Comparison of ENCODE assay signal across 8 cellular contexts in genomic region chr11:27700351-27701261, GRCh38. TPM values are rescaled to one million over a fixed set of nuclear protein-coding genes. Genes with fewer than 3 reads are reported as not detected.
DNase-seq lines count a peak whose midpoint lies in the region; ATAC-seq and TF ChIP-seq lines count a peak whose summit lies in the region.

TSS of gene BDNF (minus strand) at chr11:27700455. CDS start at chr11:27658564, 41,891 bp downstream.

- no peaks in the 10 kb centered on the region for H3K9me3 Mint-ChIP-seq in activated B cell treated with CpG ODN at 0.5 μM for 24 hours

- H3K4me1 Mint-ChIP-seq in activated B cell treated with CpG ODN at 0.5 μM for 24 hours: peaks cover 27% of the 10 kb centered on the region

- DNase-seq in NCI-H1105 treated with DMSO at 0.1 percent for 48 hours (lab: John Stamatoyannopoulos, UW): peak; percentile 52
- no peak for DNase-seq in NCI-H1105 (lab: John Stamatoyannopoulos, UW)
- DNase-seq in activated B cell treated with CpG ODN at 0.5 μM for 24 hours: no peak
- DNase-seq in foreskin fibroblast: peak; percentile 41 to 72
- DNase-seq in omental fat pad (ENCODE audit: low spot score): no peak
- no peak for DNase-seq in stimulated activated naive CD4-positive, alpha-beta T cell treated with Interleukin-2 at 50 U/mL for 16 hours (lab: John Stamatoyannopoulos, UW)

- CTCF ChIA-PET in activated B cell treated with CpG ODN at 0.5 μM for 24 hours (lab: Charles Lee): interaction anchor here (1.7 to 3.4 kb wide), 2 partner anchors 826 to 830 kb away, joined by 3 to 50 read pairs; no protein-coding TSS in a partner anchor

- peaks cover 50% of the 10 kb centered on the region for H3K27me3 Mint-ChIP-seq in activated B cell treated with CpG ODN at 0.5 μM for 24 hours

- POLR2A ChIA-PET in activated B cell treated with CpG ODN at 0.5 μM for 24 hours (lab: Charles Lee): no interaction called here

- no peak within 1 kb of the TSS for H3K27ac Mint-ChIP-seq in activated B cell treated with CpG ODN at 0.5 μM for 24 hours

- peak within 1 kb of the TSS; percentile 87 to 95 for H3K4me3 ChIP-seq in foreskin fibroblast (ENCODE audit: low read depth in 1 of 2, low read length in 2 of 2)

- H3K36me3 Mint-ChIP-seq in activated B cell treated with CpG ODN at 0.5 μM for 24 hours (ENCODE audit: low read depth): no peaks in the 10 kb centered on the region

- intact Hi-C loops in activated B cell treated with CpG ODN at 0.5 μM for 24 hours (cut with micrococcal nuclease): no loop called here

- TF ChIP-seq CTCF in activated B cell treated with CpG ODN at 0.5 μM for 24 hours (IDR thresholded peaks at IDR 0.05): no peak
- TF ChIP-seq CTCF in foreskin fibroblast (IDR thresholded peaks at IDR 0.05; ENCODE audit: low read depth, low read length): no peak
- no peak for TF ChIP-seq CTCF in omental fat pad (IDR thresholded peaks at IDR 0.05)

- peak within 1 kb of the TSS; percentile 80 for H3K4me3 Mint-ChIP-seq in activated B cell treated with CpG ODN at 0.5 μM for 24 hours

- ATAC-seq in HG02885 (IDR thresholded peaks at IDR 0.05; ENCODE audit: poor library complexity, unreplicated experiment): peak; percentile 37
- no peak for ATAC-seq in activated B cell treated with CpG ODN at 0.5 μM for 24 hours (ENCODE audit: low read depth)
- ATAC-seq in omental fat pad (ENCODE audit: low FRiP score): peak; percentile 37
- ATAC-seq in HG03565 (IDR thresholded peaks at IDR 0.05; ENCODE audit: unreplicated experiment): no peak

RNA-seq across cellular contexts. Expression of gene BDNF, which starts in this region (rescaled TPM):
- total RNA-seq in activated B cell treated with CpG ODN at 0.5 μM for 24 hours (not detected in 2 replicates), omental fat pad (1 to 10 TPM in 1 of 4 donors, under 1 TPM in 3; 0.16 to 1.2 (median 0.45) TPM)

Comparison
In these comparisons a context has a peak if more than half of its experiments do, and no peak if none do; other contexts are left out.
1. DNase-seq: peak in NCI-H1105 treated with DMSO at 0.1 percent for 48 hours (single experiment) and foreskin fibroblast (2 of 2); none in NCI-H1105 (single experiment), activated B cell treated with CpG ODN at 0.5 μM for 24 hours (single experiment), omental fat pad (single experiment) and stimulated activated naive CD4-positive, alpha-beta T cell treated with Interleukin-2 at 50 U/mL for 16 hours (single experiment).
2. ATAC-seq: peak in HG02885 (single experiment) and omental fat pad (single experiment); none in activated B cell treated with CpG ODN at 0.5 μM for 24 hours (single experiment) and HG03565 (single experiment).